ENCODE assay signal across 8 cellular contexts in genomic region chr15:81133782-81134461, GRCh38. TPM values are rescaled to one million over a fixed set of nuclear protein-coding genes. Genes with fewer than 3 reads are reported as not detected.
DNase-seq lines count a peak whose midpoint lies in the region; ATAC-seq, FAIRE-seq and TF ChIP-seq lines count a peak whose summit lies in the region.

TSS of gene CFAP161 (plus strand) at chr15:81134270. CDS start at chr15:81134330, 60 bp downstream.

- no peak for FAIRE-seq in small intestine (lab: Jason Lieb, UNC)

- TF ChIP-seq CTCF in Peyer's patch (IDR thresholded peaks at IDR 0.05) = no peak

- H3K27me3 ChIP-seq in Peyer's patch = peaks cover 0 to 4% of the 10 kb centered on the region in 2 donors
- H3K27me3 ChIP-seq in small intestine (ENCODE audit: control insufficient read depth in 2 of 2, insufficient read depth in 2 of 2, low read length in 2 of 2) = peaks cover 0 to 2% of the 10 kb centered on the region in 2 donors
- no peaks in the 10 kb centered on the region for H3K27me3 ChIP-seq in effector memory CD4-positive, alpha-beta T cell (replicated peaks; ENCODE audit: control insufficient read depth, insufficient read depth, low read length, poor library complexity, severe bottlenecking)

- H3K36me3 ChIP-seq in Peyer's patch (no peaks in the 10 kb centered on the region), small intestine (ENCODE audit: control insufficient read depth in 2 of 2, insufficient read depth in 2 of 2, low read length in 2 of 2) (no peaks in the 10 kb centered on the region)
- H3K36me3 ChIP-seq in effector memory CD4-positive, alpha-beta T cell (ENCODE audit: control insufficient read depth, insufficient read depth, low read length) = no peaks in the 10 kb centered on the region

- DNase-seq in activated T-cell treated with anti-CD3 and anti-CD28 coated beads for 24 hours (ENCODE audit: low read depth) (peak; percentile 23), activated T-cell treated with anti-CD3 and anti-CD28 coated beads for 4 hours (no peak), Peyer's patch (peak in 2 of 3 donors; percentile 62 to 64), cerebellar cortex (ENCODE audit: low spot score) (peak; percentile 83), iris pigment epithelial cell (ENCODE audit: low read depth) (peak; percentile 66), small intestine (peak; percentile 6)
- no peak for DNase-seq in effector memory CD4-positive, alpha-beta T cell

- H3K4me3 ChIP-seq in Peyer's patch (peak within 1 kb of the TSS in 3 of 4 donors; percentile 3 to 38 (median 8)), small intestine (ENCODE audit: low read depth in 1 of 2, low read length in 2 of 2) (no peak within 1 kb of the TSS)
- H3K4me3 ChIP-seq in effector memory CD4-positive, alpha-beta T cell (ENCODE audit: insufficient read depth, low read depth, low read length, poor library complexity, severe bottlenecking) = no peak within 1 kb of the TSS

- H3K27ac ChIP-seq in Peyer's patch (no peak within 1 kb of the TSS), small intestine (ENCODE audit: low read depth in 1 of 2, low read length in 1 of 2) (no peak within 1 kb of the TSS)
- H3K27ac ChIP-seq in effector memory CD4-positive, alpha-beta T cell (ENCODE audit: insufficient read depth, low read length, poor library complexity, severe bottlenecking) = no peak within 1 kb of the TSS

- WGBS in small intestine, 3 donors = 7 to 10% (median 8%) methylated on average over 33 of the region's 33 CpGs

- H3K4me1 ChIP-seq in Peyer's patch (no peaks in the 10 kb centered on the region), small intestine (ENCODE audit: control insufficient read depth in 2 of 2, insufficient read depth in 1 of 2, low read depth in 1 of 2, low read length in 1 of 2) (no peaks in the 10 kb centered on the region)
- peaks cover 5% of the 10 kb centered on the region for H3K4me1 ChIP-seq in effector memory CD4-positive, alpha-beta T cell (ENCODE audit: control insufficient read depth, insufficient read depth, low read length, poor library complexity, severe bottlenecking)

- H3K9me3 ChIP-seq in Peyer's patch (no peaks in the 10 kb centered on the region), small intestine (ENCODE audit: control insufficient read depth, low read depth) (no peaks in the 10 kb centered on the region)
- no peaks in the 10 kb centered on the region for H3K9me3 ChIP-seq in effector memory CD4-positive, alpha-beta T cell (ENCODE audit: control insufficient read depth, low read length)

- TF ChIP-seq POLR2A in Peyer's patch (IDR thresholded peaks at IDR 0.05) = no peak

- ATAC-seq in HG03025 (IDR thresholded peaks at IDR 0.05; ENCODE audit: low FRiP score, unreplicated experiment) = no peak

RNA-seq across cellular contexts. Expression of gene CFAP161, which starts in this region (rescaled TPM):
- total RNA-seq in Peyer's patch = 1 to 10 TPM in 1 of 4 donors, not detected in 3; 6.6 TPM
- polyA plus RNA-seq in small intestine = under 1 TPM in 1 of 3 donors, not detected in 2; 0.31 TPM

Comparison
In these comparisons a context has a peak if more than half of its experiments do, and no peak if none do; other contexts are left out.
1. DNase-seq: peak in activated T-cell treated with anti-CD3 and anti-CD28 coated beads for 24 hours (single experiment), Peyer's patch (2 of 3), cerebellar cortex (single experiment) and iris pigment epithelial cell (single experiment); none in activated T-cell treated with anti-CD3 and anti-CD28 coated beads for 4 hours (single experiment) and effector memory CD4-positive, alpha-beta T cell (0 of 3).
2. Peak in DNase-seq in small intestine; RNA of the gene not detected or under 1 TPM.
3. H3K4me3 ChIP-seq: peak in Peyer's patch (3 of 4); none in small intestine (0 of 2) and effector memory CD4-positive, alpha-beta T cell (single experiment).